In the genomic region with DNA sequence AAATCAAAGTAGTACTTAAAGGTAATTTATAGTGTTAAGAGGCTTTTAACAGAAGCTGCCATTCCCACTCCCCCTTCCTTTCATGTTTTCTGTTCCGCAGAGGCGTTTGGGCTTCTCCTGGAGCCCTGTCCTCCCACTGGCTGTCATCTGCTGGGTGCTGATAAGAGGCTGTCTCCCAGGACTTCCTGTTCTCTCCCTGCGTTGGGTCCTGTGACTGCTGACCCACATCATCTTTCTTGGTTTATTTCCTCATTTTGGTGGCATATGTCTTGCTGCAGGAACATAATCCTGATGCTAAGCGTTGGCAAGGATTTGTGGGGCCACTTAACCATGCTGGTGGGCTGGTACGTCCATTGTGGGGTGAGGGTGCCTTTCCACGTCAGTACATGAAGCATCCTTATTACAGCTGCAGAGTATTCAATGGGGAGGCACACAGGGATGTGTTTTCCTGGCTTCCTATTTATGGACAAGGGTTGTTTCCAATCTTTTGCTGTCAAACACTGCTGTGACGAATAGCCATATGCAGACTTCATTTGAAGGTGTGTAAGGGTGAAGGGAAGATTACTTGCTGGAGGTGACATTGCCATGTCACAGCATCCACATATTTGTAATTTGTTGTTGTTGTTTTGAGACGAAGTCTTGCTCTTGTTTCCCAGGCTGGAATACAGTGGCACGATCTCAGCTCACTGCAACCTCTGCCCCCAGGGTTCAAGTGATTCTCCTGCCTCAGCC, we compare ENCODE assay signal across 1 cellular context.
TF ChIP-seq lines count a peak whose summit lies in the region.

No MANE protein-coding gene starts in this region.

TF ChIP-seq in IMR-90, 13 proteins besides CTCF, POLR2A, EP300 and RAD21:
- TF ChIP-seq RFX5 (IDR thresholded peaks at IDR 0.05; ENCODE audit: low read depth, low read length) (no peak), NFE2L2 (IDR thresholded peaks at IDR 0.05; ENCODE audit: low read depth, low read length) (no peak)
